1 cellular context compared by ENCODE assay signal in the genomic region with DNA sequence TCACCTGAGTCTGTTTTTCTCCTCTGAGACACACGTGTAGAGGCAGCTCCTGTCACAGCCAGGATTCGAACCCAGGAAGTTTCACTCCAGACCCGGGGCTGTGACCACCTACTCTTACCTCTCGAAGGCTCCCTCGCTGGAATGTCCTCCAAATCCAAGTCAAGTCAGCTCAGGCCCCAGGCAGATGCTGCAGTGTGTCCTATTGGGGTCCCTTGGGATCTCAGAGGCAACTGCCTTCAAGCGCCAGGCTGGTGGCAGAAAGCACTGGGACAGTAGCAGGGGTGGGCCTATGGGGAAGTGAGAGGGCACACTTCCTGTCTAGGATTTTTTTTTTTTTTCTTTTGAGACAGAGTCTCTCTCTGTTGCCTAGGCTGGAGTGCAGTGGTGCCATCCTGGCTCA.
TF ChIP-seq lines count a peak whose summit lies in the region.

No MANE protein-coding gene starts in this region.

TF ChIP-seq in K562, 482 proteins besides CTCF, POLR2A, EP300 and RAD21:
- TF ChIP-seq SRSF3 (IDR thresholded peaks at IDR 0.05; ENCODE audit: insufficient read depth, low read length), result no peak
- no peak for TF ChIP-seq NFRKB (IDR thresholded peaks at IDR 0.05; ENCODE audit: low read depth)
- TF ChIP-seq, protein P1, sequence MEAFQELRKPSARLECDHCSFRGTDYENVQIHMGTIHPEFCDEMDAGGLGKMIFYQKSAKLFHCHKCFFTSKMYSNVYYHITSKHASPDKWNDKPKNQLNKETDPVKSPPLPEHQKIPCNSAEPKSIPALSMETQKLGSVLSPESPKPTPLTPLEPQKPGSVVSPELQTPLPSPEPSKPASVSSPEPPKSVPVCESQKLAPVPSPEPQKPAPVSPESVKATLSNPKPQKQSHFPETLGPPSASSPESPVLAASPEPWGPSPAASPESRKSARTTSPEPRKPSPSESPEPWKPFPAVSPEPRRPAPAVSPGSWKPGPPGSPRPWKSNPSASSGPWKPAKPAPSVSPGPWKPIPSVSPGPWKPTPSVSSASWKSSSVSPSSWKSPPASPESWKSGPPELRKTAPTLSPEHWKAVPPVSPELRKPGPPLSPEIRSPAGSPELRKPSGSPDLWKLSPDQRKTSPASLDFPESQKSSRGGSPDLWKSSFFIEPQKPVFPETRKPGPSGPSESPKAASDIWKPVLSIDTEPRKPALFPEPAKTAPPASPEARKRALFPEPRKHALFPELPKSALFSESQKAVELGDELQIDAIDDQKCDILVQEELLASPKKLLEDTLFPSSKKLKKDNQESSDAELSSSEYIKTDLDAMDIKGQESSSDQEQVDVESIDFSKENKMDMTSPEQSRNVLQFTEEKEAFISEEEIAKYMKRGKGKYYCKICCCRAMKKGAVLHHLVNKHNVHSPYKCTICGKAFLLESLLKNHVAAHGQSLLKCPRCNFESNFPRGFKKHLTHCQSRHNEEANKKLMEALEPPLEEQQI (IDR thresholded peaks at IDR 0.05), result no peak
- TF ChIP-seq KDM4B (IDR thresholded peaks at IDR 0.05; ENCODE audit: borderline replicate concordance in 2 of 2, low read depth in 1 of 2), result no peak
- TF ChIP-seq RFX5 (IDR thresholded peaks at IDR 0.05; ENCODE audit: low read depth, low read length), result no peak
- TF ChIP-seq ZNF146 (CRISPR knock-in tag; IDR thresholded peaks at IDR 0.05; ENCODE audit: unreplicated experiment), result no peak
- no peak for TF ChIP-seq ZBTB1 (CRISPR knock-in tag; IDR thresholded peaks at IDR 0.05; ENCODE audit: borderline replicate concordance, low read depth)
- no peak for TF ChIP-seq RHOXF2B (CRISPR knock-in tag; conservative IDR thresholded peaks at IDR 0.05)
- TF ChIP-seq ZNF699 (CRISPR knock-in tag; IDR thresholded peaks at IDR 0.05; ENCODE audit: insufficient replicate concordance), result no peak
- no peak for TF ChIP-seq XRCC4 (IDR thresholded peaks at IDR 0.05; ENCODE audit: extremely low read depth, insufficient read depth, insufficient read length)
TF ChIP-seq in K562: peak in this region for 0.
